In genomic region chr6:113351183-113351834, GRCh38 we compare ENCODE assay signal across 1 cellular context.
A peak's percentile ranks its signal among the peaks of the same experiment; 100 is the strongest.
TF ChIP-seq lines count a peak whose summit lies in the region.

No MANE protein-coding gene starts in this region.

TF ChIP-seq in GM12878, 131 proteins besides CTCF, POLR2A, EP300 and RAD21 (continued from another document):
- peak; percentile 64; the same call in 1 of the 2 replicates for TF ChIP-seq MTA2 (IDR thresholded peaks at IDR 0.05; ENCODE audit: low read depth)
- TF ChIP-seq MEF2B (IDR thresholded peaks at IDR 0.05; ENCODE audit: partially characterized antibody, poor library complexity, severe bottlenecking): peak; percentile 15
- no peak for TF ChIP-seq ZNF592 (IDR thresholded peaks at IDR 0.05)
- no peak for TF ChIP-seq CBX3 (IDR thresholded peaks at IDR 0.05; ENCODE audit: borderline replicate concordance, low read depth)
